In genomic region chr3:52277972-52278509, GRCh38 we compare ENCODE assay signal across 1 cellular context.
TF ChIP-seq lines count a peak whose summit lies in the region.

No MANE protein-coding gene starts in this region.

TF ChIP-seq in GM23338, 12 proteins besides CTCF, POLR2A, EP300 and RAD21 (continued from another document):
- TF ChIP-seq EZH2phosphoT487 (IDR thresholded peaks at IDR 0.05; ENCODE audit: unreplicated experiment) (no peak), ZNF462 (CRISPR knock-in tag; IDR thresholded peaks at IDR 0.05) (no peak)
